In genomic region chr14:104317975-104318557, GRCh38 we compare ENCODE assay signal across 13 cellular contexts.
A peak's percentile ranks its signal among the peaks of the same experiment; 100 is the strongest.
DNase-seq lines count a peak whose midpoint lies in the region; ATAC-seq and TF ChIP-seq lines count a peak whose summit lies in the region.
"Had no signal": no experiment of that assay in that cellular context is flagged by ENCODE, and none has a peak within 500 bp of the region (broad histone marks: within the 10 kb centered on the region; RNA-seq: fewer than 3 reads in every experiment).

No MANE protein-coding gene starts in this region.

- peaks cover 38% of the 10 kb centered on the region for H3K27me3 ChIP-seq in left ventricle myocardium inferior (ENCODE audit: low read depth)

- intact Hi-C loops in cardiac septum (cut with DNase I) (no loop called here), left ventricle myocardium inferior (cut with micrococcal nuclease) (no loop called here), posterior vena cava (cut with DNase I) (no loop called here)

- DNase-seq in cardiac septum (ENCODE audit: low spot score) (peak; percentile 36), left ventricle myocardium inferior (no peak), posterior vena cava (ENCODE audit: low spot score) (peak; percentile 55), ureter (ENCODE audit: low spot score) (peak; percentile 20), medulla oblongata (ENCODE audit: extremely low spot score) (no peak)
- DNase-seq: AML-193, DMS53, NCI-H1417 treated with DMSO at 0.1 percent for 48 hours, NCI-H187, NCI-H526 treated with DMSO at 0.1 percent for 48 hours had no signal

- no peaks in the 10 kb centered on the region for H3K9me3 ChIP-seq in left ventricle myocardium inferior (replicated peaks)

- no peaks in the 10 kb centered on the region for H3K36me3 ChIP-seq in left ventricle myocardium inferior

- H3K4me1 ChIP-seq in left ventricle myocardium inferior: peaks cover 23% of the 10 kb centered on the region

- H3K27ac ChIP-seq in left ventricle myocardium inferior (replicated peaks): no peak overlapping the region

- H3K4me3 ChIP-seq in left ventricle myocardium inferior: no peak overlapping the region

- no peak for TF ChIP-seq CTCF in left ventricle myocardium inferior (IDR thresholded peaks at IDR 0.05; ENCODE audit: borderline replicate concordance)

- ATAC-seq in esophagus mucosa (peak; percentile 7), GM21528 (IDR thresholded peaks at IDR 0.05; ENCODE audit: low FRiP score, unreplicated experiment) (no peak), HG03097 (IDR thresholded peaks at IDR 0.05; ENCODE audit: low FRiP score, unreplicated experiment) (no peak)

Comparison
In these comparisons a context has a peak if more than half of its experiments do, and no peak if none do; other contexts are left out.
1. DNase-seq: peak in cardiac septum (single experiment), posterior vena cava (single experiment) and ureter (single experiment); none in left ventricle myocardium inferior (single experiment) and medulla oblongata (single experiment).